In the genomic region with DNA sequence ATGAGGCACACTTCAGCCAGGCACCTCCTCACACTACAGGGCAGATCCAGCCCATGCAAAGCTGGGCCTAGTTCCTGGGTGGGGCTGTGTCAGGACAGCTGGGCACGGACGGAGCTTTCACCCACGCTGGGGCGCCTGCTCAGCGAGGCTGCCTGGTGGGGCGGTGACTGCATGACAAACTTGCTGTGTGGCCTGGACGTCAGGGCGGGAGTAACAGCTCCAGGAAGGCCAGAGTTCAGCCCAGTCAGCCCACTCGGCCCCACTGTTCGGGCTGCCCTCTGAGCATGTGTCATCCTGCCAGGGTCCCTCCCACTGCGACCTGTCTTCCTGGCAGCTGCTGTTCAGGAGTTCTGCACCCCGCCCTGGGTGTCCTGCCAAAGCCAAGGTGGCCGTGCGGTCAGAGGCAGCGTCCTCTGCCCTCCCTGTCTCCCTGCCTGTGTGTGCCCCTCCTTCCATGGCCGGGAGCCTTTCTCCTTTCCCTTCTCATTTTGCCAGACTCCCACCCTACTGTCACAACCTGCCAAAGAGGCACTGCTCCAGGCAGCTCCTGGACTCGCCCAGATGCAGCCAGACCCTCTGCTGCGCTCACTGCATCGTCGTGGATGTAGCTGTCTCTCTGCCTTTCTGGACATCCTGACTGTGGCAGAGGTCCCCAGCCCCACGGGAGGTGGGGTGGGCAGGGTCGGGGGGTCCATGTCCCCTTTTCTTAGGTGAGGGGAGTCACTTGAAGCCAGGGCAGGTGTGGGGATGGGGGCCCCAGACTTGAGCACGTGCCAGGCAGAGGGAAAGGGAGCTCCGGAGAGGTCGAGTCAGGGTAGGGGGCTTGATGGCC, we compare ENCODE assay signal across 10 cellular contexts. TPM values are rescaled to one million over a fixed set of nuclear protein-coding genes. Genes with fewer than 3 reads are reported as not detected.
DNase-seq lines count a peak whose midpoint lies in the region; ATAC-seq, FAIRE-seq and TF ChIP-seq lines count a peak whose summit lies in the region.
"Had no signal": no experiment of that assay in that cellular context is flagged by ENCODE, and none has a peak within 500 bp of the region (broad histone marks: within the 10 kb centered on the region; RNA-seq: fewer than 3 reads in every experiment).

No MANE protein-coding gene starts in this region.

- H3K79me2 ChIP-seq in smooth muscle cell (ENCODE audit: low read depth) = no peaks in the 10 kb centered on the region

- H3K4me3 ChIP-seq in HEK293 (ENCODE audit: low read depth, low read length) = no peak overlapping the region
- H3K4me3 ChIP-seq in adipocyte (ENCODE audit: low read length) = peak overlapping the region; percentile 11
- H3K4me3 ChIP-seq in smooth muscle cell = no peak overlapping the region
- H3K4me3 ChIP-seq: ovary, SK-N-MC had no signal

- H3K9ac ChIP-seq in adipocyte (ENCODE audit: low read length) (peak overlapping the region; percentile 51), smooth muscle cell (ENCODE audit: low read depth) (no peak overlapping the region)

- no peaks in the 10 kb centered on the region for H3K27me3 ChIP-seq in adipocyte (replicated peaks; ENCODE audit: control insufficient read depth, insufficient read depth, low read length)
- no peaks in the 10 kb centered on the region for H3K27me3 ChIP-seq in smooth muscle cell (ENCODE audit: low read depth)
- H3K27me3 ChIP-seq: ovary had no signal

- H3K27ac ChIP-seq in HEK293 (ENCODE audit: extremely low read depth, low read depth, low read length) = no peak overlapping the region
- H3K27ac ChIP-seq in smooth muscle cell (ENCODE audit: low read depth) = no peak overlapping the region
- H3K27ac ChIP-seq: ovary, SK-N-MC had no signal

- no peaks in the 10 kb centered on the region for H3F3A ChIP-seq in smooth muscle cell (ENCODE audit: low read depth)

- CTCF ChIA-PET in HEK293 (lab: Yijun Ruan, JAX) = interaction anchor here (1.1 kb wide), 1 partner anchor 124 kb away, joined by 3 read pairs; no protein-coding TSS in a partner anchor

- H3K4me1 ChIP-seq in HEK293 (ENCODE audit: control insufficient read depth, insufficient read depth, low read length) (no peaks in the 10 kb centered on the region), adipocyte (ENCODE audit: control insufficient read depth, insufficient read depth, low read length) (peaks cover 23% of the 10 kb centered on the region), smooth muscle cell (ENCODE audit: low read depth) (no peaks in the 10 kb centered on the region)

- H3K4me2 ChIP-seq in smooth muscle cell = peak overlapping the region; percentile 59

- H3K36me3 ChIP-seq in HEK293 (ENCODE audit: control insufficient read depth in 2 of 2, insufficient read depth in 1 of 2, low read length in 2 of 2) = no peaks in the 10 kb centered on the region
- no peaks in the 10 kb centered on the region for H3K36me3 ChIP-seq in adipocyte (ENCODE audit: control insufficient read depth, insufficient read depth, low read length, severe bottlenecking)
- H3K36me3 ChIP-seq in smooth muscle cell (ENCODE audit: low read depth) = no peaks in the 10 kb centered on the region
- H3K36me3 ChIP-seq: ovary had no signal

- H4K20me1 ChIP-seq in smooth muscle cell (ENCODE audit: low read depth) = no peaks in the 10 kb centered on the region

- DNase-seq in adipocyte (ENCODE audit: low read depth) (no peak), hepatic stellate cell (ENCODE audit: low spot score) (peak; percentile 82), smooth muscle cell (lab: John Stamatoyannopoulos, UW; ENCODE audit: unreplicated experiment) (no peak), GM12892 (ENCODE audit: insufficient read length) (no peak)

- POLR2A ChIA-PET in HEK293 (lab: Yijun Ruan, JAX) = no interaction called here

- peak overlapping the region; percentile 54 for H2AFZ ChIP-seq in smooth muscle cell (ENCODE audit: low read depth)

- no peak for TF ChIP-seq POLR2A in GM12892 (IDR thresholded peaks at IDR 0.05; ENCODE audit: low read depth, low read length)

- no peak for TF ChIP-seq CTCF in HEK293 (tag by site-specific recombination; IDR thresholded peaks at IDR 0.05)
- no peak for TF ChIP-seq CTCF in smooth muscle cell (IDR thresholded peaks at IDR 0.05; ENCODE audit: borderline replicate concordance, insufficient read depth, poor library complexity, severe bottlenecking)

- H3K9me3 ChIP-seq in HEK293 (ENCODE audit: control insufficient read depth, insufficient read depth, low read depth, low read length) (no peaks in the 10 kb centered on the region), adipocyte (ENCODE audit: control insufficient read depth, low read length) (no peaks in the 10 kb centered on the region), smooth muscle cell (replicated peaks; ENCODE audit: low read depth) (no peaks in the 10 kb centered on the region)
- H3K9me3 ChIP-seq: ovary had no signal

- WGBS in smooth muscle cell (ENCODE audit: low lambda C conversion rate) = 68% methylated on average over 25 of the region's 25 CpGs

- FAIRE-seq in GM12892 (lab: Jason Lieb, UNC) = no peak

- no peak for ATAC-seq in GM21737 (IDR thresholded peaks at IDR 0.05; ENCODE audit: unreplicated experiment)
- ATAC-seq in HG03108 (IDR thresholded peaks at IDR 0.05; ENCODE audit: unreplicated experiment) = no peak
- no peak for ATAC-seq in HG03196 (IDR thresholded peaks at IDR 0.05; ENCODE audit: unreplicated experiment)

TF ChIP-seq in HEK293, 187 proteins besides CTCF, POLR2A, EP300 and RAD21:
- TF ChIP-seq ZNF521 (tag by site-specific recombination; IDR thresholded peaks at IDR 0.05) (no peak), ZSCAN30 (tag by site-specific recombination; IDR thresholded peaks at IDR 0.05) (no peak), EGR2 (tag by site-specific recombination; IDR thresholded peaks at IDR 0.05; ENCODE audit: low read depth) (peak; percentile 49), MZF1 (tag by site-specific recombination; IDR thresholded peaks at IDR 0.05; ENCODE audit: borderline replicate concordance) (no peak), ZBTB20 (tag by site-specific recombination; IDR thresholded peaks at IDR 0.05) (no peak), ZNF670 (tag by site-specific recombination; IDR thresholded peaks at IDR 0.05; ENCODE audit: low read depth) (no peak), ZNF776 (tag by site-specific recombination; IDR thresholded peaks at IDR 0.05; ENCODE audit: borderline replicate concordance) (no peak), ZFHX2 (tag by site-specific recombination; conservative IDR thresholded peaks at IDR 0.05) (peak; percentile 16; the same call in 1 of the 2 replicates), ZNF514 (tag by site-specific recombination; IDR thresholded peaks at IDR 0.05) (no peak), ZNF24 (tag by site-specific recombination; IDR thresholded peaks at IDR 0.05) (no peak)
- TF ChIP-seq, protein P1, sequence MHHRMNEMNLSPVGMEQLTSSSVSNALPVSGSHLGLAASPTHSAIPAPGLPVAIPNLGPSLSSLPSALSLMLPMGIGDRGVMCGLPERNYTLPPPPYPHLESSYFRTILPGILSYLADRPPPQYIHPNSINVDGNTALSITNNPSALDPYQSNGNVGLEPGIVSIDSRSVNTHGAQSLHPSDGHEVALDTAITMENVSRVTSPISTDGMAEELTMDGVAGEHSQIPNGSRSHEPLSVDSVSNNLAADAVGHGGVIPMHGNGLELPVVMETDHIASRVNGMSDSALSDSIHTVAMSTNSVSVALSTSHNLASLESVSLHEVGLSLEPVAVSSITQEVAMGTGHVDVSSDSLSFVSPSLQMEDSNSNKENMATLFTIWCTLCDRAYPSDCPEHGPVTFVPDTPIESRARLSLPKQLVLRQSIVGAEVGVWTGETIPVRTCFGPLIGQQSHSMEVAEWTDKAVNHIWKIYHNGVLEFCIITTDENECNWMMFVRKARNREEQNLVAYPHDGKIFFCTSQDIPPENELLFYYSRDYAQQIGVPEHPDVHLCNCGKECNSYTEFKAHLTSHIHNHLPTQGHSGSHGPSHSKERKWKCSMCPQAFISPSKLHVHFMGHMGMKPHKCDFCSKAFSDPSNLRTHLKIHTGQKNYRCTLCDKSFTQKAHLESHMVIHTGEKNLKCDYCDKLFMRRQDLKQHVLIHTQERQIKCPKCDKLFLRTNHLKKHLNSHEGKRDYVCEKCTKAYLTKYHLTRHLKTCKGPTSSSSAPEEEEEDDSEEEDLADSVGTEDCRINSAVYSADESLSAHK (tag by site-specific recombination; IDR thresholded peaks at IDR 0.05) = no peak
- TF ChIP-seq, protein P2, sequence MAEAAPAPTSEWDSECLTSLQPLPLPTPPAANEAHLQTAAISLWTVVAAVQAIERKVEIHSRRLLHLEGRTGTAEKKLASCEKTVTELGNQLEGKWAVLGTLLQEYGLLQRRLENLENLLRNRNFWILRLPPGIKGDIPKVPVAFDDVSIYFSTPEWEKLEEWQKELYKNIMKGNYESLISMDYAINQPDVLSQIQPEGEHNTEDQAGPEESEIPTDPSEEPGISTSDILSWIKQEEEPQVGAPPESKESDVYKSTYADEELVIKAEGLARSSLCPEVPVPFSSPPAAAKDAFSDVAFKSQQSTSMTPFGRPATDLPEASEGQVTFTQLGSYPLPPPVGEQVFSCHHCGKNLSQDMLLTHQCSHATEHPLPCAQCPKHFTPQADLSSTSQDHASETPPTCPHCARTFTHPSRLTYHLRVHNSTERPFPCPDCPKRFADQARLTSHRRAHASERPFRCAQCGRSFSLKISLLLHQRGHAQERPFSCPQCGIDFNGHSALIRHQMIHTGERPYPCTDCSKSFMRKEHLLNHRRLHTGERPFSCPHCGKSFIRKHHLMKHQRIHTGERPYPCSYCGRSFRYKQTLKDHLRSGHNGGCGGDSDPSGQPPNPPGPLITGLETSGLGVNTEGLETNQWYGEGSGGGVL (tag by site-specific recombination; IDR thresholded peaks at IDR 0.05) = no peak

RNA-seq across cellular contexts. Expression of a gene that starts 33.0 kb away (rescaled TPM):
- total RNA-seq in smooth muscle cell = 16.6 and 36.0 TPM in 2 replicates
- polyA plus RNA-seq in smooth muscle cell = 8.4 and 9.5 TPM in 2 replicates
- polyA plus RNA-seq in GM12892 (2012; ENCODE audit: missing spikeins) = 8.2 TPM

RNA-seq across cellular contexts. Expression of a gene that starts 33.6 kb away (rescaled TPM):
- total RNA-seq in smooth muscle cell = 20.6 and 21.8 TPM in 2 replicates
- 39.8 and 41.8 TPM in 2 replicates for polyA plus RNA-seq in smooth muscle cell
- polyA plus RNA-seq in GM12892 (2012; ENCODE audit: missing spikeins) = 8.6 TPM

RNA-seq across cellular contexts. Expression of a gene that starts 39.9 kb away (rescaled TPM):
- total RNA-seq in smooth muscle cell = 67.1 and 70.2 TPM in 2 replicates
- polyA plus RNA-seq in smooth muscle cell = 46.2 and 48.9 TPM in 2 replicates
- polyA plus RNA-seq in GM12892 (2012; ENCODE audit: missing spikeins) = 46.8 TPM

RNA-seq across cellular contexts. Expression of a gene that starts 55.9 kb away (rescaled TPM):
- 1.3 and 4.0 TPM in 2 replicates for total RNA-seq in smooth muscle cell
- polyA plus RNA-seq in smooth muscle cell = 6.6 and 27.3 TPM in 2 replicates
- polyA plus RNA-seq in GM12892 (2012; ENCODE audit: missing spikeins) = not detected
